19 cellular contexts compared by ENCODE assay signal in the genomic region with DNA sequence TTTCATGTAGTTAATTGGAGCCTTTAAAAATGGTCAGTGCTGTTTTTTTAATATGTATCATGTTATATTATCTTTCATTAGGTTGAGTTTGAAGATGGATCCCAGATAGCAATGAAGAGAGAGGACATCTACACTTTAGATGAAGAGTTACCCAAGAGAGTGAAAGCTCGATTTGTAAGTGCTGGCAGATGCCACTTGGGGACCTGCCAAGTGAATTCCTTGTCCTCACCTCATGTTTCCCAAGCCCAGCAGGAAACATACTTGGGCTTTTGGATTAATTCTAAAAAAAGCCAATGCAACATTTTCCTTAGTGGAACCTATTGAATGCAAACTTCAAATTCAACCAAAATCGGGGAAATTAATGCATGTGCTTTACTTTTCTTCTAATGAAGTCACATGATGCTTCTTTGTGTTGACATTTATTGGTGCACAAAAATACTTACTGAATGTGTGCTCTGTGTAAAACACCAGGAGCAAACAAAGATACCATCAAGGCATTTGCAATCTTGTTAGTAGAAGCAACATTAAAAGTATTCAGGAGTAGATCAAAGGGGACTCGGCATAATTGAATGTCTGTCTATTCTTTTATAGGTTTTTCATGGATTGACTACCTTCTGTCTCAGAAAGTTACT.
DNase-seq lines count a peak whose midpoint lies in the region; ATAC-seq and TF ChIP-seq lines count a peak whose summit lies in the region.
"Had no signal": no experiment of that assay in that cellular context is flagged by ENCODE, and none has a peak within 500 bp of the region (broad histone marks: within the 10 kb centered on the region; RNA-seq: fewer than 3 reads in every experiment).

No MANE protein-coding gene starts in this region.

- H3K4me3 ChIP-seq in cardiac muscle cell = no peak overlapping the region
- H3K4me3 ChIP-seq: dorsolateral prefrontal cortex had no signal

- H3K9me3 ChIP-seq in cardiac muscle cell (ENCODE audit: low read depth) = no peaks in the 10 kb centered on the region

- peaks cover 58% of the 10 kb centered on the region for H3K4me1 ChIP-seq in cardiac muscle cell (ENCODE audit: low read depth)

- DNase-seq in cardiac muscle cell (ENCODE audit: low read depth in 1 of 2, low spot score in 1 of 2) (peak; percentile 50 to 53), left cardiac atrium (no peak), fibroblast of gingiva (ENCODE audit: low read depth) (peak; percentile 73), DMS153 treated with DMSO at 0.1 percent for 48 hours (lab: John Stamatoyannopoulos, UW; ENCODE audit: unreplicated experiment) (no peak), OCI-M1 (lab: John Stamatoyannopoulos, UW) (no peak)
- DNase-seq: activated CD4-positive, CD25-positive, alpha-beta regulatory T cell; activated CD8-positive, alpha-beta T cell treated with anti-CD3 and anti-CD28 coated beads for 36 hours; activated T-cell treated with anti-CD3 and anti-CD28 coated beads, Interleukin-2, amount 50 U/mL, for 4 hours; CD4-positive, alpha-beta T cell; left colon; midbrain; NCI-H187; SHP77 treated with DMSO at 0.1 percent for 48 hours had no signal

- H3K36me3 ChIP-seq in cardiac muscle cell = no peaks in the 10 kb centered on the region

- ATAC-seq in left cardiac atrium (no peak), SK-N-SH treated with all-trans-retinoic acid at 6 μM for 48 hours (0 out of 3 replicates have a peak, but pooled peaks have one; percentile 33), HG03280 (IDR thresholded peaks at IDR 0.05; ENCODE audit: unreplicated experiment) (no peak), HG03159 (IDR thresholded peaks at IDR 0.05; ENCODE audit: unreplicated experiment) (no peak)
- ATAC-seq: activated CD8-positive, alpha-beta T cell treated with anti-CD3 and anti-CD28 coated beads for 36 hours; activated T-cell treated with anti-CD3 and anti-CD28 coated beads, Interleukin-2, amount 50 U/mL, for 4 hours; HCT116; left colon had no signal

- intact Hi-C loops in left cardiac atrium (cut with DNase I) = no loop called here

- TF ChIP-seq CTCF in cardiac muscle cell (IDR thresholded peaks at IDR 0.05; ENCODE audit: low read depth, low read length) = no peak

- H3K27me3 ChIP-seq in cardiac muscle cell = no peaks in the 10 kb centered on the region
- H3K27me3 ChIP-seq: dorsolateral prefrontal cortex had no signal

- H3K27ac ChIP-seq in cardiac muscle cell = no peak overlapping the region
- H3K27ac ChIP-seq: dorsolateral prefrontal cortex, epithelial cell of prostate had no signal

TF ChIP-seq in SK-N-SH treated with all-trans-retinoic acid at 6 μM for 48 hours, 23 proteins besides CTCF, POLR2A, EP300 and RAD21:
- TF ChIP-seq, protein P1, sequence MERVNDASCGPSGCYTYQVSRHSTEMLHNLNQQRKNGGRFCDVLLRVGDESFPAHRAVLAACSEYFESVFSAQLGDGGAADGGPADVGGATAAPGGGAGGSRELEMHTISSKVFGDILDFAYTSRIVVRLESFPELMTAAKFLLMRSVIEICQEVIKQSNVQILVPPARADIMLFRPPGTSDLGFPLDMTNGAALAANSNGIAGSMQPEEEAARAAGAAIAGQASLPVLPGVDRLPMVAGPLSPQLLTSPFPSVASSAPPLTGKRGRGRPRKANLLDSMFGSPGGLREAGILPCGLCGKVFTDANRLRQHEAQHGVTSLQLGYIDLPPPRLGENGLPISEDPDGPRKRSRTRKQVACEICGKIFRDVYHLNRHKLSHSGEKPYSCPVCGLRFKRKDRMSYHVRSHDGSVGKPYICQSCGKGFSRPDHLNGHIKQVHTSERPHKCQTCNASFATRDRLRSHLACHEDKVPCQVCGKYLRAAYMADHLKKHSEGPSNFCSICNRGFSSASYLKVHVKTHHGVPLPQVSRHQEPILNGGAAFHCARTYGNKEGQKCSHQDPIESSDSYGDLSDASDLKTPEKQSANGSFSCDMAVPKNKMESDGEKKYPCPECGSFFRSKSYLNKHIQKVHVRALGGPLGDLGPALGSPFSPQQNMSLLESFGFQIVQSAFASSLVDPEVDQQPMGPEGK (CRISPR knock-in tag; IDR thresholded peaks at IDR 0.05; ENCODE audit: borderline replicate concordance) = no peak
- TF ChIP-seq ISL1 (CRISPR knock-in tag; IDR thresholded peaks at IDR 0.05) = peak; percentile 42; the same call in 1 of the 2 replicates

Comparison
In these comparisons a context has a peak if more than half of its experiments do, and no peak if none do; other contexts are left out.
1. DNase-seq: peak in cardiac muscle cell (2 of 2) and fibroblast of gingiva (single experiment); none in left cardiac atrium (single experiment), DMS153 treated with DMSO at 0.1 percent for 48 hours (single experiment) and OCI-M1 (single experiment).